Comparison of ENCODE assay signal across 12 cellular contexts in genomic region chr6:42101186-42101657, GRCh38. TPM values are rescaled to one million over a fixed set of nuclear protein-coding genes. Genes with fewer than 3 reads are reported as not detected.
DNase-seq lines count a peak whose midpoint lies in the region; ATAC-seq lines count a peak whose summit lies in the region.
"Had no signal": no experiment of that assay in that cellular context is flagged by ENCODE, and none has a peak within 500 bp of the region (broad histone marks: within the 10 kb centered on the region; RNA-seq: fewer than 3 reads in every experiment).

No MANE protein-coding gene starts in this region.

- no peaks in the 10 kb centered on the region for H3K9me3 Mint-ChIP-seq in T-helper 1 cell treated with Interleukin-12 subunit alpha and Interleukin-12 subunit beta and Interleukin-4 antibody, amounts not matched to agents 30 μg/mL and 1 μg/mL, for 36 hours
- H3K9me3 Mint-ChIP-seq in activated T-helper 2 cell treated with anti-CD3 and anti-CD28 coated beads, Interferon-gamma antibody, Interleukin-2, Interleukin-4, amounts not matched to agents 10 μg/mL and 5 μg/mL and 100 μg/mL, durations not matched to agents 14 hours and 24 hours and 36 hours: no peaks in the 10 kb centered on the region
- H3K9me3 Mint-ChIP-seq in stimulated activated effector memory CD8-positive, alpha-beta T cell treated with anti-CD3 and anti-CD28 coated beads, Interleukin-12 subunit alpha, Interleukin-12 subunit beta, amount 100 ng/mL, for 72 hours: no peaks in the 10 kb centered on the region
- H3K9me3 Mint-ChIP-seq: activated B cell treated with CpG ODN at 0.5 μM for 24 hours; stimulated activated memory B cell treated with anti-CD40 and anti-IgM and Interleukin-4, amounts not matched to agents 10 μg/mL and 1 μg/mL and 100 μg/mL, for 72 hours had no signal

- no peak for DNase-seq in T-helper 1 cell
- no peak for DNase-seq in activated T-helper 2 cell treated with anti-CD3 and anti-CD28 coated beads, Interferon-gamma antibody, Interleukin-2, Interleukin-4, amounts not matched to agents 10 μg/mL and 5 μg/mL and 100 μg/mL, durations not matched to agents 14 hours and 24 hours and 36 hours (ENCODE audit: low spot score)
- DNase-seq in left ventricle myocardium superior: no peak
- DNase-seq in stimulated activated effector memory CD8-positive, alpha-beta T cell treated with anti-CD3 and anti-CD28 coated beads, Interleukin-12 subunit alpha, Interleukin-12 subunit beta, amount 100 ng/mL, for 72 hours (ENCODE audit: low spot score in 2 of 2): no peak
- DNase-seq in HK-2 (ENCODE audit: unreplicated experiment): no peak
- no peak for DNase-seq in KG1 (lab: John Stamatoyannopoulos, UW)
- DNase-seq in GDM1 (lab: John Stamatoyannopoulos, UW): no peak
- DNase-seq: activated B cell treated with CpG ODN at 0.5 μM for 24 hours, NCI-H345 had no signal

- H3K4me1 Mint-ChIP-seq in T-helper 1 cell treated with Interleukin-12 subunit alpha and Interleukin-12 subunit beta and Interleukin-4 antibody, amounts not matched to agents 30 μg/mL and 1 μg/mL, for 36 hours (ENCODE audit: low read depth): peaks cover 14% of the 10 kb centered on the region
- H3K4me1 Mint-ChIP-seq in activated T-helper 2 cell treated with anti-CD3 and anti-CD28 coated beads, Interferon-gamma antibody, Interleukin-2, Interleukin-4, amounts not matched to agents 10 μg/mL and 5 μg/mL and 100 μg/mL, durations not matched to agents 14 hours and 24 hours and 36 hours (ENCODE audit: low read depth): peaks cover 28% of the 10 kb centered on the region
- H3K4me1 Mint-ChIP-seq in stimulated activated effector memory CD8-positive, alpha-beta T cell treated with anti-CD3 and anti-CD28 coated beads, Interleukin-12 subunit alpha, Interleukin-12 subunit beta, amount 100 ng/mL, for 72 hours: peaks cover 72% of the 10 kb centered on the region

- no peaks in the 10 kb centered on the region for H3K27me3 Mint-ChIP-seq in T-helper 1 cell treated with Interleukin-12 subunit alpha and Interleukin-12 subunit beta and Interleukin-4 antibody, amounts not matched to agents 30 μg/mL and 1 μg/mL, for 36 hours (ENCODE audit: low read depth)
- no peaks in the 10 kb centered on the region for H3K27me3 Mint-ChIP-seq in activated T-helper 2 cell treated with anti-CD3 and anti-CD28 coated beads, Interferon-gamma antibody, Interleukin-2, Interleukin-4, amounts not matched to agents 10 μg/mL and 5 μg/mL and 100 μg/mL, durations not matched to agents 14 hours and 24 hours and 36 hours (ENCODE audit: low read depth)
- H3K27me3 Mint-ChIP-seq: naive thymus-derived CD4-positive, alpha-beta T cell had no signal

- peak; percentile 37 for ATAC-seq in left ventricle myocardium superior
- ATAC-seq in stimulated activated effector memory CD8-positive, alpha-beta T cell treated with anti-CD3 and anti-CD28 coated beads, Interleukin-12 subunit alpha, Interleukin-12 subunit beta, amount 100 ng/mL, for 72 hours: no peak
- ATAC-seq: naive thymus-derived CD4-positive, alpha-beta T cell; stimulated activated memory B cell treated with anti-CD40 and anti-IgM and Interleukin-4, amounts not matched to agents 10 μg/mL and 1 μg/mL and 100 μg/mL, for 72 hours had no signal

- H3K4me3 Mint-ChIP-seq in T-helper 1 cell treated with Interleukin-12 subunit alpha and Interleukin-12 subunit beta and Interleukin-4 antibody, amounts not matched to agents 30 μg/mL and 1 μg/mL, for 36 hours: peak overlapping the region; percentile 40
- no peak overlapping the region for H3K4me3 Mint-ChIP-seq in activated T-helper 2 cell treated with anti-CD3 and anti-CD28 coated beads, Interferon-gamma antibody, Interleukin-2, Interleukin-4, amounts not matched to agents 10 μg/mL and 5 μg/mL and 100 μg/mL, durations not matched to agents 14 hours and 24 hours and 36 hours (ENCODE audit: low read depth)
- peak overlapping the region; percentile 70 for H3K4me3 Mint-ChIP-seq in stimulated activated effector memory CD8-positive, alpha-beta T cell treated with anti-CD3 and anti-CD28 coated beads, Interleukin-12 subunit alpha, Interleukin-12 subunit beta, amount 100 ng/mL, for 72 hours
- H3K4me3 Mint-ChIP-seq: activated B cell treated with CpG ODN at 0.5 μM for 24 hours; stimulated activated memory B cell treated with anti-CD40 and anti-IgM and Interleukin-4, amounts not matched to agents 10 μg/mL and 1 μg/mL and 100 μg/mL, for 72 hours had no signal

- intact Hi-C loops in activated T-helper 2 cell treated with anti-CD3 and anti-CD28 coated beads, Interferon-gamma antibody, Interleukin-2, Interleukin-4, amounts not matched to agents 10 μg/mL and 5 μg/mL and 100 μg/mL, durations not matched to agents 14 hours and 24 hours and 36 hours (cut with micrococcal nuclease): no loop called here
- intact Hi-C loops in left ventricle myocardium superior (cut with micrococcal nuclease): no loop called here

- peak overlapping the region; percentile 69 for H3K27ac Mint-ChIP-seq in T-helper 1 cell treated with Interleukin-12 subunit alpha and Interleukin-12 subunit beta and Interleukin-4 antibody, amounts not matched to agents 30 μg/mL and 1 μg/mL, for 36 hours
- H3K27ac Mint-ChIP-seq in activated T-helper 2 cell treated with anti-CD3 and anti-CD28 coated beads, Interferon-gamma antibody, Interleukin-2, Interleukin-4, amounts not matched to agents 10 μg/mL and 5 μg/mL and 100 μg/mL, durations not matched to agents 14 hours and 24 hours and 36 hours: peak overlapping the region; percentile 73
- peak overlapping the region; percentile 97 for H3K27ac Mint-ChIP-seq in stimulated activated effector memory CD8-positive, alpha-beta T cell treated with anti-CD3 and anti-CD28 coated beads, Interleukin-12 subunit alpha, Interleukin-12 subunit beta, amount 100 ng/mL, for 72 hours
- H3K27ac Mint-ChIP-seq: activated B cell treated with CpG ODN at 0.5 μM for 24 hours; stimulated activated memory B cell treated with anti-CD40 and anti-IgM and Interleukin-4, amounts not matched to agents 10 μg/mL and 1 μg/mL and 100 μg/mL, for 72 hours had no signal

- no peaks in the 10 kb centered on the region for H3K36me3 Mint-ChIP-seq in T-helper 1 cell treated with Interleukin-12 subunit alpha and Interleukin-12 subunit beta and Interleukin-4 antibody, amounts not matched to agents 30 μg/mL and 1 μg/mL, for 36 hours (ENCODE audit: low read depth)
- H3K36me3 Mint-ChIP-seq in activated T-helper 2 cell treated with anti-CD3 and anti-CD28 coated beads, Interferon-gamma antibody, Interleukin-2, Interleukin-4, amounts not matched to agents 10 μg/mL and 5 μg/mL and 100 μg/mL, durations not matched to agents 14 hours and 24 hours and 36 hours (ENCODE audit: low read depth): no peaks in the 10 kb centered on the region
- peaks cover 11% of the 10 kb centered on the region for H3K36me3 Mint-ChIP-seq in stimulated activated effector memory CD8-positive, alpha-beta T cell treated with anti-CD3 and anti-CD28 coated beads, Interleukin-12 subunit alpha, Interleukin-12 subunit beta, amount 100 ng/mL, for 72 hours
- H3K36me3 Mint-ChIP-seq: naive thymus-derived CD4-positive, alpha-beta T cell; stimulated activated memory B cell treated with anti-CD40 and anti-IgM and Interleukin-4, amounts not matched to agents 10 μg/mL and 1 μg/mL and 100 μg/mL, for 72 hours had no signal

RNA-seq across cellular contexts. Expression of gene C6orf132, which starts 41.2 kb away (rescaled TPM):
- 0.09 and 0.23 TPM in 2 replicates for total RNA-seq in activated T-helper 2 cell treated with anti-CD3 and anti-CD28 coated beads, Interferon-gamma antibody, Interleukin-2, Interleukin-4, amounts not matched to agents 10 μg/mL and 5 μg/mL and 100 μg/mL, durations not matched to agents 14 hours and 24 hours and 36 hours
- total RNA-seq in left ventricle myocardium superior: 2.2 TPM
- total RNA-seq: activated B cell treated with CpG ODN at 0.5 μM for 24 hours had no signal

RNA-seq across cellular contexts. Expression of gene TAF8, which starts 50.9 kb away (rescaled TPM):
- total RNA-seq in activated T-helper 2 cell treated with anti-CD3 and anti-CD28 coated beads, Interferon-gamma antibody, Interleukin-2, Interleukin-4, amounts not matched to agents 10 μg/mL and 5 μg/mL and 100 μg/mL, durations not matched to agents 14 hours and 24 hours and 36 hours: 38.8 and 41.9 TPM in 2 replicates
- total RNA-seq in left ventricle myocardium superior: 32.2 TPM
